In genomic region chr10:96890580-96890979, GRCh38 we compare ENCODE assay signal across 18 cellular contexts. TPM values are rescaled to one million over a fixed set of nuclear protein-coding genes. Genes with fewer than 3 reads are reported as not detected.
DNase-seq lines count a peak whose midpoint lies in the region; ATAC-seq and TF ChIP-seq lines count a peak whose summit lies in the region.
"Had no signal": no experiment of that assay in that cellular context is flagged by ENCODE, and none has a peak within 500 bp of the region (broad histone marks: within the 10 kb centered on the region; RNA-seq: fewer than 3 reads in every experiment).

No MANE protein-coding gene starts in this region.

- peaks cover 0 to 29% (median 0%) of the 10 kb centered on the region in 3 donors for H3K4me1 ChIP-seq in esophagus squamous epithelium
- H3K4me1 ChIP-seq in right lobe of liver, result peaks cover 0 to 16% (median 7%) of the 10 kb centered on the region in 4 donors

- TF ChIP-seq CTCF in esophagus squamous epithelium (IDR thresholded peaks at IDR 0.05) (no peak), right lobe of liver (IDR thresholded peaks at IDR 0.05) (no peak), type B pancreatic cell (conservative IDR thresholded peaks at IDR 0.05) (no peak), HFFc6 (IDR thresholded peaks at IDR 0.05) (no peak)

- peaks cover 56% of the 10 kb centered on the region for H3K36me3 Mint-ChIP-seq in stimulated activated naive CD8-positive, alpha-beta T cell treated with anti-CD3 and anti-CD28 coated beads, Interleukin-15, Interleukin-2, amounts not matched to agents 100 ng/mL and 50 ng/mL, for 24 hours (ENCODE audit: low read depth)
- H3K36me3 Mint-ChIP-seq in type B pancreatic cell (peaks cover 39% of the 10 kb centered on the region), HFFc6 (ENCODE audit: low read depth) (peaks cover 37% of the 10 kb centered on the region)

- H3K4me3 ChIP-seq in esophagus squamous epithelium (no peak overlapping the region), right lobe of liver (no peak overlapping the region)

- no peak overlapping the region for H3K4me3 Mint-ChIP-seq in stimulated activated naive CD8-positive, alpha-beta T cell treated with anti-CD3 and anti-CD28 coated beads, Interleukin-15, Interleukin-2, amounts not matched to agents 100 ng/mL and 50 ng/mL, for 24 hours
- no peak overlapping the region for H3K4me3 Mint-ChIP-seq in type B pancreatic cell
- no peak overlapping the region for H3K4me3 Mint-ChIP-seq in HFFc6
- H3K4me3 Mint-ChIP-seq: CD4-positive, CD25-positive, alpha-beta regulatory T cell had no signal

- peaks cover 5% of the 10 kb centered on the region for H3K9me3 Mint-ChIP-seq in stimulated activated naive CD8-positive, alpha-beta T cell treated with anti-CD3 and anti-CD28 coated beads, Interleukin-15, Interleukin-2, amounts not matched to agents 100 ng/mL and 50 ng/mL, for 24 hours
- peaks cover 23% of the 10 kb centered on the region for H3K9me3 Mint-ChIP-seq in type B pancreatic cell
- H3K9me3 Mint-ChIP-seq in HFFc6, result no peaks in the 10 kb centered on the region; the same call in 1 of the 2 replicates

- no peak for TF ChIP-seq POLR2A in esophagus squamous epithelium (IDR thresholded peaks at IDR 0.05)
- no peak for TF ChIP-seq POLR2A in right lobe of liver (IDR thresholded peaks at IDR 0.05)

- intact Hi-C loops in esophagus squamous epithelium (cut with DNase I), result no loop called here
- intact Hi-C loops in right lobe of liver (cut with DNase I), result no loop called here

- peaks cover 51% of the 10 kb centered on the region for H3K4me1 Mint-ChIP-seq in stimulated activated naive CD8-positive, alpha-beta T cell treated with anti-CD3 and anti-CD28 coated beads, Interleukin-15, Interleukin-2, amounts not matched to agents 100 ng/mL and 50 ng/mL, for 24 hours (ENCODE audit: low read depth)
- H3K4me1 Mint-ChIP-seq in type B pancreatic cell (ENCODE audit: unreplicated experiment) (peaks cover 4% of the 10 kb centered on the region), HFFc6 (ENCODE audit: low read depth) (peaks cover 14% of the 10 kb centered on the region)

- no peaks in the 10 kb centered on the region for H3K27me3 Mint-ChIP-seq in stimulated activated naive CD8-positive, alpha-beta T cell treated with anti-CD3 and anti-CD28 coated beads, Interleukin-15, Interleukin-2, amounts not matched to agents 100 ng/mL and 50 ng/mL, for 24 hours
- H3K27me3 Mint-ChIP-seq in type B pancreatic cell (no peaks in the 10 kb centered on the region), HFFc6 (ENCODE audit: insufficient read depth) (no peaks in the 10 kb centered on the region; the same call in 1 of the 2 replicates)
- H3K27me3 Mint-ChIP-seq: CD4-positive, CD25-positive, alpha-beta regulatory T cell; IgD-negative memory B cell had no signal

- no peaks in the 10 kb centered on the region for H3K27me3 ChIP-seq in esophagus squamous epithelium
- H3K27me3 ChIP-seq in right lobe of liver, result no peaks in the 10 kb centered on the region

- 58 to 89% methylated on average over 3 of the region's 3 CpGs for WGBS in esophagus squamous epithelium, 2 donors
- WGBS in right lobe of liver (ENCODE audit: insufficient coverage, low coverage, low lambda C conversion rate, missing lambda C conversion rate), result 33% methylated on average over 3 of the region's 3 CpGs

- H3K27ac Mint-ChIP-seq in stimulated activated naive CD8-positive, alpha-beta T cell treated with anti-CD3 and anti-CD28 coated beads, Interleukin-15, Interleukin-2, amounts not matched to agents 100 ng/mL and 50 ng/mL, for 24 hours, result peak overlapping the region; percentile 19
- H3K27ac Mint-ChIP-seq in type B pancreatic cell (peak overlapping the region; percentile 70), HFFc6 (no peak overlapping the region)
- H3K27ac Mint-ChIP-seq: CD4-positive, CD25-positive, alpha-beta regulatory T cell had no signal

- peak overlapping the region in 3 of 4 donors; percentile 49 to 74 (median 63) for H3K27ac ChIP-seq in esophagus squamous epithelium
- no peak overlapping the region for H3K27ac ChIP-seq in right lobe of liver
- H3K27ac ChIP-seq: 22Rv1 had no signal

- H3K36me3 ChIP-seq in esophagus squamous epithelium, result peaks cover 0 to 28% (median 0%) of the 10 kb centered on the region in 3 donors
- H3K36me3 ChIP-seq in right lobe of liver, result no peaks in the 10 kb centered on the region

- H3K9me3 ChIP-seq in esophagus squamous epithelium (peaks cover 0 to 7% (median 0%) of the 10 kb centered on the region in 3 donors), right lobe of liver (no peaks in the 10 kb centered on the region)

- ATAC-seq in stimulated activated naive CD8-positive, alpha-beta T cell treated with anti-CD3 and anti-CD28 coated beads, Interleukin-15, Interleukin-2, amounts not matched to agents 100 U/mL and 50 U/mL, for 24 hours, result no peak
- ATAC-seq in right lobe of liver (peak; percentile 53 to 76 (median 68)), HG03469 (IDR thresholded peaks at IDR 0.05; ENCODE audit: unreplicated experiment) (no peak)

- DNase-seq in stimulated activated naive CD8-positive, alpha-beta T cell treated with anti-CD3 and anti-CD28 coated beads, Interleukin-15, Interleukin-2, amounts not matched to agents 100 U/mL and 50 U/mL, for 24 hours, result no peak
- no peak for DNase-seq in esophagus squamous epithelium (lab: John Stamatoyannopoulos, UW)
- no peak for DNase-seq in right lobe of liver
- DNase-seq in type B pancreatic cell (ENCODE audit: extremely low spot score, unreplicated experiment), result no peak
- DNase-seq in GM19238 (ENCODE audit: insufficient read length, low spot score), result no peak
- no peak for DNase-seq in HFFc6
- DNase-seq: CD4-positive, CD25-positive, alpha-beta regulatory T cell; DMS79; H7; Karpas-422; NCI-H1417 treated with DMSO at 0.1 percent for 48 hours; NCI-H187 treated with DMSO at 0.1 percent for 48 hours; NCI-H2227 treated with DMSO at 0.1 percent for 48 hours; NCI-H524 had no signal

RNA-seq across cellular contexts. Expression of gene LCOR, which starts 58.5 kb away (rescaled TPM):
- total RNA-seq in esophagus squamous epithelium, result 100 to 1,000 TPM in 1 of 4 donors, 10 to 100 TPM in 3; 16.9 to 112 (median 30.4) TPM
- total RNA-seq in right lobe of liver, result 10 to 100 TPM in 5 of 6 experiments, 1 to 10 TPM in 1; 8.6 to 16.3 (median 12.9) TPM
- 53.6 and 55.1 TPM in 2 replicates for total RNA-seq in type B pancreatic cell (ENCODE audit: low replicate concordance)
- total RNA-seq in HFFc6 (2021; fragmentation: NEBNext Ultra II Directional; extraction: Animal tissue kit (Norgen Biotek cat#: 25700)), result 10 to 100 TPM; 26.5 to 32.6 (median 29.3) TPM

Comparison
In these comparisons a context has a peak if more than half of its experiments do, and no peak if none do; other contexts are left out.
1. ATAC-seq: peak in right lobe of liver (4 of 4); none in stimulated activated naive CD8-positive, alpha-beta T cell treated with anti-CD3 and anti-CD28 coated beads, Interleukin-15, Interleukin-2, amounts not matched to agents 100 U/mL and 50 U/mL, for 24 hours (single experiment) and HG03469 (single experiment).
2. H3K27ac ChIP-seq: peak in esophagus squamous epithelium (3 of 4); none in right lobe of liver (0 of 3).